8 cellular contexts compared by ENCODE assay signal in the genomic region with DNA sequence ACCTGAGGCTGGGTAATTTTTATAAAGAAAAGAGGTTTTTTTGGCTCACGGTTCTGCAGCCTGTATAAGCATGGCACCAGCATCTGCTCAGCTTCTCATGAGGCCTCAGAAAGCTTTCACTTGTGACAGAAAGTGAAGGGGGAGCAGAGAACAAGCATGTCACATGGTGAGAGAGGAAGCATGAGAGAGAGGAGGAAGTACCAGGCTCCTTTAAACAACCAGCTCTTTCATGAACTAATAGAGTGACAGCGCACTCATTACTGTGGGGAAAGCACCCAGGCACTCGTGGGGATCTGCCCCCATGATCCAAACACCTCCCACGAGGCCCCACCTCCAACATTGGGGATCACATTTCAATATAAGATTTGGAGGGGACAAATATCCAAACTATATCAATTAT.
DNase-seq lines count a peak whose midpoint lies in the region; ATAC-seq and FAIRE-seq lines count a peak whose summit lies in the region.

No MANE protein-coding gene starts in this region.

- in situ Hi-C loops in Caki2 (cut with HindIII; ENCODE audit: low pct_unique_long_range_greater_than_20kb, low sequenced_read_pairs): no loop called here

- peak; percentile 21 for DNase-seq in Caki2 (ENCODE audit: low read depth)
- DNase-seq in NCI-H69 (lab: John Stamatoyannopoulos, UW): peak; percentile 41
- DNase-seq in urothelium cell line (ENCODE audit: low spot score): no peak
- DNase-seq in RCC 7860 (ENCODE audit: low spot score): no peak
- DNase-seq in NCI-H226: no peak

- ATAC-seq in GM21423 (IDR thresholded peaks at IDR 0.05; ENCODE audit: unreplicated experiment) (peak; percentile 92), esophagus mucosa (peak; percentile 70), GM18498 (IDR thresholded peaks at IDR 0.05; ENCODE audit: unreplicated experiment) (no peak)

- FAIRE-seq in urothelium cell line (lab: Jason Lieb, UNC): peak; percentile 30
- no peak for FAIRE-seq in RCC 7860 (lab: Jason Lieb, UNC)

Comparison
In these comparisons a context has a peak if more than half of its experiments do, and no peak if none do; other contexts are left out.
1. DNase-seq: peak in Caki2 (single experiment) and NCI-H69 (single experiment); none in urothelium cell line (single experiment), RCC 7860 (single experiment) and NCI-H226 (single experiment).